Comparison of ENCODE assay signal across 8 cellular contexts in genomic region chr17:3844556-3844955, GRCh38. TPM values are rescaled to one million over a fixed set of nuclear protein-coding genes. Genes with fewer than 3 reads are reported as not detected.
DNase-seq lines count a peak whose midpoint lies in the region; ATAC-seq and TF ChIP-seq lines count a peak whose summit lies in the region.
"Not testable (repeated sequence)": the region's sequence is repeated elsewhere in the genome, so short reads cannot be mapped to it uniquely, and the experiment has no call there.

No MANE protein-coding gene starts in this region.

- not testable (repeated sequence) for TF ChIP-seq CTCF in Caco-2 (IDR thresholded peaks at IDR 0.05; ENCODE audit: insufficient read depth in 1 of 2, low read depth in 1 of 2, low read length in 1 of 2, severe bottlenecking in 1 of 2, unreplicated experiment in 1 of 2); chondrocyte (IDR thresholded peaks at IDR 0.05); neural crest cell (conservative IDR thresholded peaks at IDR 0.05)

- peak overlapping the region; percentile 80 for H3K4me3 Mint-ChIP-seq in Caco-2 (ENCODE audit: unreplicated experiment)
- H3K4me3 Mint-ChIP-seq in T-helper 1 cell treated with Interleukin-12 subunit alpha and Interleukin-12 subunit beta and Interleukin-4 antibody, amounts not matched to agents 30 μg/mL and 1 μg/mL, for 36 hours: peak overlapping the region; percentile 92
- peak overlapping the region; percentile 96 for H3K4me3 Mint-ChIP-seq in activated T-helper 2 cell treated with anti-CD3 and anti-CD28 coated beads, Interferon-gamma antibody, Interleukin-2, Interleukin-4, amounts not matched to agents 10 μg/mL and 5 μg/mL and 100 μg/mL, durations not matched to agents 14 hours and 24 hours and 36 hours (ENCODE audit: low read depth)
- H3K4me3 Mint-ChIP-seq in chondrocyte (ENCODE audit: unreplicated experiment): peak overlapping the region; percentile 93
- peak overlapping the region; percentile 99 for H3K4me3 Mint-ChIP-seq in neural crest cell
- H3K4me3 Mint-ChIP-seq in stimulated activated naive CD8-positive, alpha-beta T cell treated with anti-CD3 and anti-CD28 coated beads, Interleukin-15, amount 100 ng/mL, for 72 hours: peak overlapping the region; percentile 91 to 96

- not testable (repeated sequence) for DNase-seq in Caco-2; activated T-helper 2 cell treated with anti-CD3 and anti-CD28 coated beads, Interferon-gamma antibody, Interleukin-2, Interleukin-4, amounts not matched to agents 10 μg/mL and 5 μg/mL and 100 μg/mL, durations not matched to agents 14 hours and 24 hours and 36 hours (ENCODE audit: low spot score); chondrocyte (ENCODE audit: low spot score); neural crest cell (ENCODE audit: low read depth, low spot score); stimulated activated naive CD8-positive, alpha-beta T cell treated with anti-CD3 and anti-CD28 coated beads, Interleukin-15, amount 100 ng/mL, for 72 hours

- not testable (repeated sequence) for H3K9me3 ChIP-seq in Caco-2; KOPT-K1 (ENCODE audit: insufficient read depth, low read length, poor library complexity, severe bottlenecking); iPS-18a (ENCODE audit: control insufficient read depth, low read depth, low read length)

- H3K36me3 Mint-ChIP-seq in Caco-2 (ENCODE audit: insufficient read depth, unreplicated experiment): peaks cover 35% of the 10 kb centered on the region
- H3K36me3 Mint-ChIP-seq in T-helper 1 cell treated with Interleukin-12 subunit alpha and Interleukin-12 subunit beta and Interleukin-4 antibody, amounts not matched to agents 30 μg/mL and 1 μg/mL, for 36 hours (ENCODE audit: low read depth): peaks cover 18% of the 10 kb centered on the region
- peaks cover 40% of the 10 kb centered on the region for H3K36me3 Mint-ChIP-seq in activated T-helper 2 cell treated with anti-CD3 and anti-CD28 coated beads, Interferon-gamma antibody, Interleukin-2, Interleukin-4, amounts not matched to agents 10 μg/mL and 5 μg/mL and 100 μg/mL, durations not matched to agents 14 hours and 24 hours and 36 hours (ENCODE audit: low read depth)
- H3K36me3 Mint-ChIP-seq in chondrocyte (ENCODE audit: low read depth): peaks cover 14% of the 10 kb centered on the region
- not testable (repeated sequence) for H3K36me3 Mint-ChIP-seq in neural crest cell (ENCODE audit: low read depth)

- not testable (repeated sequence) for H3K4me1 Mint-ChIP-seq in Caco-2 (ENCODE audit: low read depth, unreplicated experiment)
- peaks cover 21% of the 10 kb centered on the region for H3K4me1 Mint-ChIP-seq in T-helper 1 cell treated with Interleukin-12 subunit alpha and Interleukin-12 subunit beta and Interleukin-4 antibody, amounts not matched to agents 30 μg/mL and 1 μg/mL, for 36 hours (ENCODE audit: low read depth)
- H3K4me1 Mint-ChIP-seq in activated T-helper 2 cell treated with anti-CD3 and anti-CD28 coated beads, Interferon-gamma antibody, Interleukin-2, Interleukin-4, amounts not matched to agents 10 μg/mL and 5 μg/mL and 100 μg/mL, durations not matched to agents 14 hours and 24 hours and 36 hours (ENCODE audit: low read depth): peaks cover 25% of the 10 kb centered on the region
- peaks cover 18% of the 10 kb centered on the region for H3K4me1 Mint-ChIP-seq in chondrocyte (ENCODE audit: low read depth)
- peaks cover 19% of the 10 kb centered on the region for H3K4me1 Mint-ChIP-seq in neural crest cell
- H3K4me1 Mint-ChIP-seq in stimulated activated naive CD8-positive, alpha-beta T cell treated with anti-CD3 and anti-CD28 coated beads, Interleukin-15, amount 100 ng/mL, for 72 hours: peaks cover 33% of the 10 kb centered on the region

- not testable (repeated sequence) for H3K27me3 Mint-ChIP-seq in Caco-2 (ENCODE audit: insufficient read depth, unreplicated experiment); T-helper 1 cell treated with Interleukin-12 subunit alpha and Interleukin-12 subunit beta and Interleukin-4 antibody, amounts not matched to agents 30 μg/mL and 1 μg/mL, for 36 hours (ENCODE audit: low read depth); activated T-helper 2 cell treated with anti-CD3 and anti-CD28 coated beads, Interferon-gamma antibody, Interleukin-2, Interleukin-4, amounts not matched to agents 10 μg/mL and 5 μg/mL and 100 μg/mL, durations not matched to agents 14 hours and 24 hours and 36 hours (ENCODE audit: low read depth); chondrocyte (ENCODE audit: low read depth); neural crest cell (ENCODE audit: low read depth); stimulated activated naive CD8-positive, alpha-beta T cell treated with anti-CD3 and anti-CD28 coated beads, Interleukin-15, amount 100 ng/mL, for 72 hours

- H3K4me3 ChIP-seq in Caco-2 (ENCODE audit: low read depth, low read length): not testable (repeated sequence)
- peak overlapping the region; percentile 94 for H3K4me3 ChIP-seq in iPS-18a (ENCODE audit: low read length)

- not testable (repeated sequence) for H3K27ac Mint-ChIP-seq in Caco-2 (ENCODE audit: unreplicated experiment); chondrocyte (ENCODE audit: unreplicated experiment); neural crest cell (ENCODE audit: unreplicated experiment)
- peak overlapping the region; percentile 64 for H3K27ac Mint-ChIP-seq in T-helper 1 cell treated with Interleukin-12 subunit alpha and Interleukin-12 subunit beta and Interleukin-4 antibody, amounts not matched to agents 30 μg/mL and 1 μg/mL, for 36 hours
- peak overlapping the region; percentile 95 for H3K27ac Mint-ChIP-seq in activated T-helper 2 cell treated with anti-CD3 and anti-CD28 coated beads, Interferon-gamma antibody, Interleukin-2, Interleukin-4, amounts not matched to agents 10 μg/mL and 5 μg/mL and 100 μg/mL, durations not matched to agents 14 hours and 24 hours and 36 hours
- peak overlapping the region in 1 of 2 donors; percentile 12 for H3K27ac Mint-ChIP-seq in stimulated activated naive CD8-positive, alpha-beta T cell treated with anti-CD3 and anti-CD28 coated beads, Interleukin-15, amount 100 ng/mL, for 72 hours

- not testable (repeated sequence) for H3K9ac ChIP-seq in iPS-18a (ENCODE audit: low read length)

- intact Hi-C loops in Caco-2 (cut with micrococcal nuclease; ENCODE audit: unreplicated experiment): not testable (repeated sequence)
- intact Hi-C loops in activated T-helper 2 cell treated with anti-CD3 and anti-CD28 coated beads, Interferon-gamma antibody, Interleukin-2, Interleukin-4, amounts not matched to agents 10 μg/mL and 5 μg/mL and 100 μg/mL, durations not matched to agents 14 hours and 24 hours and 36 hours (cut with micrococcal nuclease): loop anchor here (10.0 kb wide), 1 partner anchor 230 kb away; no protein-coding TSS in a partner anchor

- H3K36me3 ChIP-seq in Caco-2 (ENCODE audit: control insufficient read depth, insufficient read depth, low read length): not testable (repeated sequence)
- H3K36me3 ChIP-seq in KOPT-K1 (ENCODE audit: insufficient read depth, low read length): peaks cover 50% of the 10 kb centered on the region
- H3K36me3 ChIP-seq in iPS-18a (ENCODE audit: control insufficient read depth, low read depth, low read length): peaks cover 31% of the 10 kb centered on the region

- CTCF ChIA-PET in Caco-2 (lab: Charles Lee): interaction anchor here (0.6 kb wide), 1 partner anchor 448 kb away, joined by 3 read pairs; no protein-coding TSS in a partner anchor

- not testable (repeated sequence) for H3K4me1 ChIP-seq in Caco-2; iPS-18a (ENCODE audit: control insufficient read depth, low read depth, low read length)

- not testable (repeated sequence) for BruUV-seq in Caco-2 (replicated peaks; lab: Mats Ljungman, UMichigan)

- not testable (repeated sequence) for H3K27me3 ChIP-seq in Caco-2 (replicated peaks; ENCODE audit: control insufficient read depth, insufficient read depth, low read length); iPS-18a (ENCODE audit: control insufficient read depth, insufficient read depth, low read length)

- ATAC-seq in stimulated activated naive CD8-positive, alpha-beta T cell treated with anti-CD3 and anti-CD28 coated beads, Interleukin-15, amount 100 ng/mL, for 72 hours: not testable (repeated sequence)

- POLR2A ChIA-PET in Caco-2 (lab: Charles Lee): interaction anchor here (0.6 kb wide), 1 partner anchor 17 kb away, joined by 5 read pairs; no protein-coding TSS in a partner anchor

- not testable (repeated sequence) for H3K9me3 Mint-ChIP-seq in Caco-2 (ENCODE audit: unreplicated experiment); T-helper 1 cell treated with Interleukin-12 subunit alpha and Interleukin-12 subunit beta and Interleukin-4 antibody, amounts not matched to agents 30 μg/mL and 1 μg/mL, for 36 hours; activated T-helper 2 cell treated with anti-CD3 and anti-CD28 coated beads, Interferon-gamma antibody, Interleukin-2, Interleukin-4, amounts not matched to agents 10 μg/mL and 5 μg/mL and 100 μg/mL, durations not matched to agents 14 hours and 24 hours and 36 hours; chondrocyte (ENCODE audit: low read depth); neural crest cell; stimulated activated naive CD8-positive, alpha-beta T cell treated with anti-CD3 and anti-CD28 coated beads, Interleukin-15, amount 100 ng/mL, for 72 hours

- H3K27ac ChIP-seq in KOPT-K1 (ENCODE audit: low read depth, low read length, poor library complexity, severe bottlenecking): peak overlapping the region; percentile 82
- H3K27ac ChIP-seq in iPS-18a (ENCODE audit: low read length): not testable (repeated sequence)

RNA-seq across cellular contexts. Expression of gene NCBP3, which starts 1.5 kb away (rescaled TPM):
- total RNA-seq in Caco-2 (2022) (28.4 and 32.8 TPM in 2 replicates), chondrocyte (31.3 to 34.8 TPM (median 33.7 TPM) in 3 replicates), neural crest cell (61.5 and 65.6 TPM in 2 replicates)
- total RNA-seq in activated T-helper 2 cell treated with anti-CD3 and anti-CD28 coated beads, Interferon-gamma antibody, Interleukin-2, Interleukin-4, amounts not matched to agents 10 μg/mL and 5 μg/mL and 100 μg/mL, durations not matched to agents 14 hours and 24 hours and 36 hours: 49.2 and 57.2 TPM in 2 replicates

RNA-seq across cellular contexts. Expression of gene ITGAE, which starts 43.6 kb away (rescaled TPM):
- total RNA-seq in Caco-2 (2022) (12.5 and 12.8 TPM in 2 replicates), chondrocyte (25.8 to 29.1 TPM (median 28.3 TPM) in 3 replicates), neural crest cell (43.1 and 45.5 TPM in 2 replicates)
- total RNA-seq in activated T-helper 2 cell treated with anti-CD3 and anti-CD28 coated beads, Interferon-gamma antibody, Interleukin-2, Interleukin-4, amounts not matched to agents 10 μg/mL and 5 μg/mL and 100 μg/mL, durations not matched to agents 14 hours and 24 hours and 36 hours: 36.2 and 42.4 TPM in 2 replicates

RNA-seq across cellular contexts. Expression of gene CAMKK1, which starts 48.3 kb away (rescaled TPM):
- total RNA-seq in Caco-2 (2022): 1.4 and 1.9 TPM in 2 replicates
- total RNA-seq in activated T-helper 2 cell treated with anti-CD3 and anti-CD28 coated beads, Interferon-gamma antibody, Interleukin-2, Interleukin-4, amounts not matched to agents 10 μg/mL and 5 μg/mL and 100 μg/mL, durations not matched to agents 14 hours and 24 hours and 36 hours: 6.5 and 6.6 TPM in 2 replicates
- total RNA-seq in chondrocyte: 5.0 to 8.0 TPM (median 5.1 TPM) in 3 replicates
- total RNA-seq in neural crest cell: 4.0 and 4.5 TPM in 2 replicates
